ENCODE assay signal across 17 cellular contexts in genomic region chr6:1903780-1904493, GRCh38.
DNase-seq lines count a peak whose midpoint lies in the region; ATAC-seq, FAIRE-seq and TF ChIP-seq lines count a peak whose summit lies in the region.
"Had no signal": no experiment of that assay in that cellular context is flagged by ENCODE, and none has a peak within 500 bp of the region (broad histone marks: within the 10 kb centered on the region; RNA-seq: fewer than 3 reads in every experiment).

No MANE protein-coding gene starts in this region.

- H3K27me3 ChIP-seq in HepG2 (ENCODE audit: control insufficient read depth in 1 of 2, insufficient read depth in 2 of 2, low read length in 2 of 2) (no peaks in the 10 kb centered on the region), lower lobe of right lung (ENCODE audit: low read depth) (no peaks in the 10 kb centered on the region), sigmoid colon (no peaks in the 10 kb centered on the region)
- H3K27me3 ChIP-seq: gastrocnemius medialis had no signal

- no peaks in the 10 kb centered on the region for H3K4me1 ChIP-seq in HepG2 (ENCODE audit: insufficient read depth, low read length)
- H3K4me1 ChIP-seq in lower lobe of right lung, result no peaks in the 10 kb centered on the region
- H3K4me1 ChIP-seq in sigmoid colon, result peaks cover 0 to 8% (median 5%) of the 10 kb centered on the region in 4 donors
- H3K4me1 ChIP-seq: gastrocnemius medialis had no signal

- TF ChIP-seq POLR2A in HepG2 (IDR thresholded peaks at IDR 0.05; ENCODE audit: insufficient read depth in 1 of 2, low read depth in 2 of 2, low read length in 2 of 2) (no peak), sigmoid colon (IDR thresholded peaks at IDR 0.05) (no peak)

- H3K4me2 ChIP-seq in HepG2 (ENCODE audit: low read depth, low read length), result no peak overlapping the region

- no peaks in the 10 kb centered on the region for H3K79me2 ChIP-seq in HepG2 (ENCODE audit: insufficient read depth, low read length)

- H4K20me1 ChIP-seq in HepG2 (ENCODE audit: insufficient read depth, low read length), result no peaks in the 10 kb centered on the region; the same call in 1 of the 2 replicates

- intact Hi-C loops in HepG2 (cut with micrococcal nuclease; ENCODE audit: unreplicated experiment) (no loop called here), sciatic nerve (cut with DNase I) (no loop called here), lower lobe of right lung (cut with DNase I) (no loop called here), sigmoid colon (cut with DNase I) (no loop called here)

- H3K4me3 ChIP-seq in HepG2 (replicated peaks in 1 of 3; ENCODE audit: insufficient read depth in 1 of 3, low read depth in 2 of 3, low read length in 3 of 3), result no peak overlapping the region
- H3K4me3 ChIP-seq in lower lobe of right lung, result no peak overlapping the region
- no peak overlapping the region for H3K4me3 ChIP-seq in sigmoid colon
- H3K4me3 ChIP-seq: gastrocnemius medialis, HAP-1 had no signal

- no peak overlapping the region for H3K27ac ChIP-seq in HepG2 (ENCODE audit: extremely low read length, insufficient read depth, low read length)
- H3K27ac ChIP-seq in lower lobe of right lung, result no peak overlapping the region
- H3K27ac ChIP-seq in sigmoid colon, result no peak overlapping the region
- H3K27ac ChIP-seq: gastrocnemius medialis had no signal

- H3K36me3 ChIP-seq in HepG2 (replicated peaks in 1 of 2; ENCODE audit: control insufficient read depth in 1 of 2, insufficient read depth in 2 of 2, low read length in 2 of 2) (peaks cover 5 to 31% of the 10 kb centered on the region in 2 experiments; a peak in 3 of 5 replicates), lower lobe of right lung (no peaks in the 10 kb centered on the region), sigmoid colon (no peaks in the 10 kb centered on the region)
- H3K36me3 ChIP-seq: gastrocnemius medialis, HAP-1 had no signal

- BruUV-seq in HepG2 (replicated peaks; lab: Mats Ljungman, UMichigan), result no TSS peak

- TF ChIP-seq EP300 in HepG2 (IDR thresholded peaks at IDR 0.05; ENCODE audit: low read depth in 2 of 2, low read length in 2 of 2) (no peak), HepG2 (CRISPR knock-in tag; IDR thresholded peaks at IDR 0.05; ENCODE audit: borderline replicate concordance) (no peak), sigmoid colon (IDR thresholded peaks at IDR 0.05) (no peak)

- no peaks in the 10 kb centered on the region for H3K27me3 Mint-ChIP-seq in activated T-helper 17 cell treated with anti-CD3 and anti-CD28 coated beads, Interleukin-2, amount 50 U/mL, for 72 hours

- no peak for ATAC-seq in activated T-helper 17 cell treated with anti-CD3 and anti-CD28 coated beads, Interleukin-2, amount 50 U/mL, for 72 hours (replicated peaks)
- no peak for ATAC-seq in HepG2
- ATAC-seq in sciatic nerve, result peak; percentile 34
- ATAC-seq in lower lobe of right lung, result no peak
- no peak for ATAC-seq in HG03139 (IDR thresholded peaks at IDR 0.05; ENCODE audit: unreplicated experiment)
- ATAC-seq: CD8-positive, alpha-beta T cell; stimulated activated naive CD8-positive, alpha-beta T cell treated with anti-CD3 and anti-CD28 coated beads, Interleukin-15, Interleukin-2, amounts not matched to agents 100 U/mL and 50 U/mL, for 24 hours had no signal

- H3K27ac Mint-ChIP-seq in activated T-helper 17 cell treated with anti-CD3 and anti-CD28 coated beads, Interleukin-2, amount 50 U/mL, for 72 hours, result peak overlapping the region; percentile 54
- H3K27ac Mint-ChIP-seq: CD8-positive, alpha-beta T cell had no signal

- H3K9ac ChIP-seq in HepG2 (ENCODE audit: insufficient read depth, low read depth, low read length), result no peak overlapping the region

- DNase-seq in HEK293T (ENCODE audit: extremely low spot score) (no peak), HepG2 (ENCODE audit: low spot score) (no peak), sciatic nerve (ENCODE audit: low spot score) (no peak), DMS53 treated with DMSO at 0.1 percent for 48 hours (lab: John Stamatoyannopoulos, UW; ENCODE audit: unreplicated experiment) (no peak), lower lobe of right lung (no peak), sigmoid colon (no peak)
- DNase-seq: activated CD4-positive, alpha-beta T cell treated with anti-CD3 and anti-CD28 coated beads for 4 hours; activated gamma-delta T cell treated with Interleukin-2 at 50 U/mL for 16 hours; anterior cingulate cortex; CD8-positive, alpha-beta T cell; DND-41; gastrocnemius medialis; left ventricle myocardium superior; stimulated activated naive CD8-positive, alpha-beta T cell treated with anti-CD3 and anti-CD28 coated beads, Interleukin-15, Interleukin-2, amounts not matched to agents 100 U/mL and 50 U/mL, for 24 hours had no signal

- no peak for FAIRE-seq in HepG2 (lab: Jason Lieb, UNC)

- H3K9me3 ChIP-seq in HepG2 (ENCODE audit: low read length) (no peaks in the 10 kb centered on the region), lower lobe of right lung (no peaks in the 10 kb centered on the region), sigmoid colon (no peaks in the 10 kb centered on the region)
- H3K9me3 ChIP-seq: gastrocnemius medialis, HAP-1 had no signal

- POLR2A ChIA-PET in HEK293T (lab: Yijun Ruan, JAX), result interaction anchor here (1.0 kb wide), 1 partner anchor 297 kb away, joined by 3 read pairs; no protein-coding TSS in a partner anchor
- POLR2A ChIA-PET in HepG2 (lab: Yijun Ruan, JAX), result no interaction called here

- no peak overlapping the region for H3K4me3 Mint-ChIP-seq in activated T-helper 17 cell treated with anti-CD3 and anti-CD28 coated beads, Interleukin-2, amount 50 U/mL, for 72 hours
- H3K4me3 Mint-ChIP-seq: CD8-positive, alpha-beta T cell had no signal

- 93% methylated on average over 9 of the region's 9 CpGs for WGBS in HepG2 (ENCODE audit: low lambda C conversion rate)
- WGBS in sigmoid colon, 2 donors, result 75 to 91% methylated on average over 9 of the region's 9 CpGs

- in situ Hi-C loops in HepG2 (cut with HindIII; ENCODE audit: extremely low pct_ligation_motif_present, low pct_unique_long_range_greater_than_20kb), result no loop called here

- no peaks in the 10 kb centered on the region for H3K4me1 Mint-ChIP-seq in activated T-helper 17 cell treated with anti-CD3 and anti-CD28 coated beads, Interleukin-2, amount 50 U/mL, for 72 hours

- no peaks in the 10 kb centered on the region for H3K36me3 Mint-ChIP-seq in activated T-helper 17 cell treated with anti-CD3 and anti-CD28 coated beads, Interleukin-2, amount 50 U/mL, for 72 hours (ENCODE audit: low read depth)

- TF ChIP-seq CTCF in HepG2 (CRISPR knock-in tag; IDR thresholded peaks at IDR 0.05) (no peak), lower lobe of right lung (IDR thresholded peaks at IDR 0.05) (no peak), sigmoid colon (IDR thresholded peaks at IDR 0.05) (no peak)

- H3K9me3 Mint-ChIP-seq in activated T-helper 17 cell treated with anti-CD3 and anti-CD28 coated beads, Interleukin-2, amount 50 U/mL, for 72 hours, result no peaks in the 10 kb centered on the region
- H3K9me3 Mint-ChIP-seq: CD8-positive, alpha-beta T cell had no signal

- CTCF ChIA-PET in HEK293T (lab: Yijun Ruan, JAX), result interaction anchor here (0.6 kb wide), 1 partner anchor 307 kb away, joined by 3 read pairs; no protein-coding TSS in a partner anchor
- CTCF ChIA-PET in HepG2 (lab: Yijun Ruan, JAX; ENCODE audit: low intra/inter-chr PET ratio, low total read pairs), result no interaction called here

- no peak overlapping the region for H2AFZ ChIP-seq in HepG2 (ENCODE audit: low read length)

- no peak for TF ChIP-seq RAD21 in HepG2 (CRISPR knock-in tag; IDR thresholded peaks at IDR 0.05)

TF ChIP-seq in HEK293T, 16 proteins besides CTCF, POLR2A, EP300 and RAD21:
- no peak for TF ChIP-seq ZNF384 (IDR thresholded peaks at IDR 0.05)
- peak; percentile 95 for TF ChIP-seq PKNOX1 (IDR thresholded peaks at IDR 0.05)
- no peak for TF ChIP-seq LEF1 (IDR thresholded peaks at IDR 0.05; ENCODE audit: borderline replicate concordance)
- TF ChIP-seq FOXK2 (IDR thresholded peaks at IDR 0.05), result no peak

TF ChIP-seq in HepG2, 621 proteins besides CTCF, POLR2A, EP300 and RAD21:
- no peak for TF ChIP-seq MBNL3 (CRISPR knock-in tag; conservative IDR thresholded peaks at IDR 0.05)
- TF ChIP-seq RBM22 (optimal IDR thresholded peaks at IDR 0.05; ENCODE audit: low read length), result peak; percentile 48
